In genomic region chr2:60819155-60819862, GRCh38 we compare ENCODE assay signal across 8 cellular contexts.
DNase-seq lines count a peak whose midpoint lies in the region; ATAC-seq, FAIRE-seq and TF ChIP-seq lines count a peak whose summit lies in the region.
"Had no signal": no experiment of that assay in that cellular context is flagged by ENCODE, and none has a peak within 500 bp of the region (broad histone marks: within the 10 kb centered on the region; RNA-seq: fewer than 3 reads in every experiment).

No MANE protein-coding gene starts in this region.

- H3K4me1 ChIP-seq in spleen (peaks cover 0 to 38% (median 14%) of the 10 kb centered on the region in 6 donors), stomach (no peaks in the 10 kb centered on the region)

- intact Hi-C loops in spleen (cut with DNase I; ENCODE audit: low total_unique reads) (no loop called here), stomach (cut with DNase I; ENCODE audit: low total_unique reads) (no loop called here)

- TF ChIP-seq EP300 in stomach (IDR thresholded peaks at IDR 0.05), result no peak

- DNase-seq in activated CD4-positive, alpha-beta T cell treated with anti-CD3 and anti-CD28 coated beads for 1 hour, result peak; percentile 79
- peak; percentile 38 to 69 (median 52) for DNase-seq in activated naive CD4-positive, alpha-beta T cell (lab: John Stamatoyannopoulos, UW)
- peak; percentile 89 for DNase-seq in spleen
- DNase-seq in stomach, result peak; percentile 41
- no peak for DNase-seq in urothelium cell line (ENCODE audit: low spot score)
- no peak for DNase-seq in NCI-H446 treated with DMSO at 0.1 percent for 48 hours (lab: John Stamatoyannopoulos, UW)

- no peak for ATAC-seq in GM21786 (IDR thresholded peaks at IDR 0.05; ENCODE audit: unreplicated experiment)
- ATAC-seq: left lobe of liver had no signal

- H3K27ac ChIP-seq in spleen (peak overlapping the region; percentile 36 to 84 (median 66)), stomach (peak overlapping the region in 2 of 5 donors; percentile 14 to 27)

- TF ChIP-seq CTCF in spleen (IDR thresholded peaks at IDR 0.05 in 8 of 11, conservative IDR thresholded peaks at IDR 0.05 in 3 of 11) (no peak), stomach (IDR thresholded peaks at IDR 0.05) (no peak)

- no peak for FAIRE-seq in urothelium cell line (lab: Jason Lieb, UNC)

- H3K4me3 ChIP-seq in spleen (peak overlapping the region in 1 of 8 donors; percentile 36), stomach (no peak overlapping the region)

- H3K36me3 ChIP-seq in spleen (no peaks in the 10 kb centered on the region), stomach (no peaks in the 10 kb centered on the region)

- H3K27me3 ChIP-seq in spleen (replicated peaks in 1 of 7) (no peaks in the 10 kb centered on the region), stomach (no peaks in the 10 kb centered on the region)

- H3K9me3 ChIP-seq in spleen (no peaks in the 10 kb centered on the region), stomach (no peaks in the 10 kb centered on the region)

- 55 to 75% (median 59%) methylated on average over 15 of the region's 15 CpGs for WGBS in spleen, 5 donors
- 75 to 84% (median 80%) methylated on average over 15 of the region's 15 CpGs for WGBS in stomach, 5 donors

- TF ChIP-seq POLR2A in spleen (IDR thresholded peaks at IDR 0.05), result no peak
- no peak for TF ChIP-seq POLR2A in stomach (IDR thresholded peaks at IDR 0.05)

Comparison
In these comparisons a context has a peak if more than half of its experiments do, and no peak if none do; other contexts are left out.
1. DNase-seq: peak in activated CD4-positive, alpha-beta T cell treated with anti-CD3 and anti-CD28 coated beads for 1 hour (single experiment), activated naive CD4-positive, alpha-beta T cell (4 of 4), spleen (single experiment) and stomach (single experiment); none in urothelium cell line (single experiment) and NCI-H446 treated with DMSO at 0.1 percent for 48 hours (single experiment).